Comparison of ENCODE assay signal across 8 cellular contexts in the genomic region with DNA sequence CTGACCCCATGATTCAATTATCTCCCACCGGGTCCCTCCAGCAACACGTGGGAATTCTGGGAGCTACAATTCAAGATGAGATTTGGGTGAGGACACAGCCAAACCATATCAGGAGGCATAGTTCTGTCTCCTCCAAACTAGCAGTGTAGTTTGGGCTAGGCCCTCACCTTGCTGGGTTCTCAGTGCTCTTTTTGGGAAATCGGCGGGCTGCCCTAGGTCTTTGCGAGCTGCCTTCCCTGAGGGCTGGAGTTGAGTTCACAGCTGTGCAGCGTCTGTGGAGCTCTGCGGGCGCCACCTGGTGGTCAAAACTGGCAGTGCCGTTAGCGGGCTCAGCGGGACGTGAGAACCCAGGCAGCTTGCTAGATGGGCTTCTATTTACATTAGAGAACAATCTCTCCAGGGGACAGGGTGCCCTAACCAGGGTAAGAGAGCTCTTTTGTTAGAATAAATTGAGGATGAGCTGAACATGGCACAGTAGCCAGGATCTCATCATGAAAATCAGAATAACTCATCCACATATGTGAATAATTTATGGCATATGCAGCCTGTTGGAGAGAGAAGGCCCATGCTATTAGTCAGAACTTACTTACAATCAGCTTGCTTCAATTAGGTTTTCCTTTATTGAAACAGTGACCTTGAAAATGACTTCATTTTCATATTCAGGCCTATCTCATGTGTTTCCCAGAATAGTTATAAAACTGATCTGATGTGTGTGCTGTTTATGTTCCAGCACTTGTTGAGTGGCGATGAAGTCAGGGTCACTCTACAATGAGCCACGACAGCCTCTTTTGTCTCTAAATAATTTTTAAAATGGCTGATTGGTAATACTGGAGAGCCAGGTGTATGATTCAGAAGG. TPM values are rescaled to one million over a fixed set of nuclear protein-coding genes. Genes with fewer than 3 reads are reported as not detected.
DNase-seq lines count a peak whose midpoint lies in the region; ATAC-seq lines count a peak whose summit lies in the region.

No MANE protein-coding gene starts in this region.

- DNase-seq in NCI-H226 (peak; percentile 56), caudate nucleus (lab: John Stamatoyannopoulos, UW) (peak in 59 of 61 donors; percentile 10 to 90 (median 67)), left lobe of liver (ENCODE audit: low spot score) (peak; percentile 85)
- DNase-seq in activated CD4-positive, CD25-positive, alpha-beta regulatory T cell treated with anti-CD3 and anti-CD28 coated beads, Interleukin-2, amount 50 U/mL, for 16 hours (ENCODE audit: low read depth, low spot score), result peak; percentile 68
- peak; percentile 90 for DNase-seq in stimulated activated CD4-positive, alpha-beta T cell treated with anti-CD3 and anti-CD28 coated beads, Interleukin-4, amount 100 ng/mL, for 24 hours

- H3K9ac ChIP-seq in BLaER1 treated with 17β-estradiol and CSF1 and Interleukin-3, amounts not matched to agents 10 nM and 100 nM, result no peak overlapping the region

- H3K4me2 ChIP-seq in BLaER1 treated with 17β-estradiol and CSF1 and Interleukin-3, amounts not matched to agents 10 nM and 100 nM, result peak overlapping the region in 6 of 11 experiments; percentile 30 to 65 (median 40); a peak in 10 of 22 replicates

- no peaks in the 10 kb centered on the region for H3K9me3 ChIP-seq in BLaER1 treated with 17β-estradiol and CSF1 and Interleukin-3, amounts not matched to agents 10 nM and 100 nM (replicated peaks in 1 of 11)

- H4K20me1 ChIP-seq in BLaER1 treated with 17β-estradiol and CSF1 and Interleukin-3, amounts not matched to agents 10 nM and 100 nM, result no peaks in the 10 kb centered on the region

- no peak overlapping the region for H3K27ac ChIP-seq in BLaER1 treated with 17β-estradiol and CSF1 and Interleukin-3, amounts not matched to agents 10 nM and 100 nM
- no peak overlapping the region for H3K27ac ChIP-seq in caudate nucleus (ENCODE audit: low read depth, low read length)

- H3K27me3 ChIP-seq in BLaER1 treated with 17β-estradiol and CSF1 and Interleukin-3, amounts not matched to agents 10 nM and 100 nM, result no peaks in the 10 kb centered on the region

- H3K36me3 ChIP-seq in BLaER1 treated with 17β-estradiol and CSF1 and Interleukin-3, amounts not matched to agents 10 nM and 100 nM, result no peaks in the 10 kb centered on the region

- peaks cover 0 to 13% (median 4%) of the 10 kb centered on the region in 10 experiments; a peak in 15 of 20 replicates for H3K4me1 ChIP-seq in BLaER1 treated with 17β-estradiol and CSF1 and Interleukin-3, amounts not matched to agents 10 nM and 100 nM

- H3K4me3 ChIP-seq in BLaER1 treated with 17β-estradiol and CSF1 and Interleukin-3, amounts not matched to agents 10 nM and 100 nM, result no peak overlapping the region

- peak; percentile 99 for ATAC-seq in GM19043 (IDR thresholded peaks at IDR 0.05; ENCODE audit: low read depth, unreplicated experiment)
- ATAC-seq in HG03175 (IDR thresholded peaks at IDR 0.05; ENCODE audit: unreplicated experiment), result peak; percentile 96
- ATAC-seq in left lobe of liver, result peak; percentile 94

RNA-seq across cellular contexts. Expression of a gene that starts 27.4 kb away (rescaled TPM):
- 31.1 TPM for total RNA-seq in left lobe of liver
